Comparison of ENCODE assay signal across 1 cellular context in the genomic region with DNA sequence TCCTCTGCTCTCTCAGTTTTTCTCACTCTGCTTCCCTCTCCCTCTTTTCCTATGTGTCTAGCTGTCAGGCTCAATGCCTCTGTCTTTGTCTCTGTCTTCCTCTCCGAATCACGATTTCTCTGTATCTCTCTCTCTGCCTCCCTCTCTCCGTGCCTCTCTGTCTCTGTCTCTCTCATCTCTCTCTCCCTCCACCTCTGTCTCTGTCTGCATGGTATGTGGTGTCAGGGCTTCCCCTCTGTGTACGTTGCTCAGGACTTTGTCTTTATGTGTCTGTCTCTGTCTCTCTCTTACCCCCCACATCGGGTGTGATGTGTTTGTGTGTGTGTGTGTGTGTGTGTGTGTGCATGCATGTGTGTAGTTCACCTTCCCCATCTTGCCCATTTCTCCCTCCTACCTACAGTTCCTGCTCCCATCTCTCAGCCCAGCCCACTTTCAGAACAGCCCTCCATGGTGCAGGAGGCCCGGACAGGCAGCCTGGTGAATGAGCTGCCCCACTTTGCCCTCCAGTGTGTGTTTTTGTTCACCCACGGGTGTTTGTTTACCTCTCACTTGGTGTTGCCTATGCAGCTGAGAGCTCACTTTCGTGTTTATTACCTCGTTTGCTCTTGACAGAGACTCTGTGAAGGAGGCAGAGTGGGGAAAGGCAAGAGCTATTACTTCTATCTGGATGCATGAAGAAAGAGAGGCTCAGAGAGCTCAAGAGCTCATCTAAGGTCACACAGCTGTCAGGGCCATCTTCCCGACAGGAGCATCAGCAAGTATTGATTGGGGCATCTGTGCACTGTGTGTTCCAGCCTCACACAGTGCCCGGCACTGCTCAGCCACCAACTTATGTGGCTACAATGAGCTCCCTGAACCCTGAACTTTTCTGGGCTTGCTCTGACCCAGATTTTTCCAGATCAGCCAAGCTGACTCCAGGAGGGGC.
TF ChIP-seq lines count a peak whose summit lies in the region.

No MANE protein-coding gene starts in this region.

TF ChIP-seq in K562, 482 proteins besides CTCF, POLR2A, EP300 and RAD21:
- TF ChIP-seq TRIM24 (IDR thresholded peaks at IDR 0.05) (0 out of 4 replicates have a peak, but pooled peaks of 1 of the 2 experiments have one; percentile 7), NEUROD1 (IDR thresholded peaks at IDR 0.05; ENCODE audit: borderline replicate concordance, low read depth, low read length, partially characterized antibody) (no peak), GATAD2B (IDR thresholded peaks at IDR 0.05; ENCODE audit: borderline replicate concordance) (no peak), RBBP5 (IDR thresholded peaks at IDR 0.05; ENCODE audit: borderline replicate concordance, insufficient read depth, low read length, poor library complexity, severe bottlenecking) (no peak), ZNF197 (CRISPR knock-in tag; IDR thresholded peaks at IDR 0.05; ENCODE audit: low read depth) (no peak), ZNF146 (CRISPR knock-in tag; IDR thresholded peaks at IDR 0.05; ENCODE audit: unreplicated experiment) (no peak), MCM3 (IDR thresholded peaks at IDR 0.05) (peak; percentile 63; the same call in 1 of the 2 replicates), MCM7 (IDR thresholded peaks at IDR 0.05) (0 out of 4 replicates have a peak, but pooled peaks of 1 of the 2 experiments have one; percentile 70), ZNF311 (CRISPR knock-in tag; IDR thresholded peaks at IDR 0.05) (no peak), MIER1 (IDR thresholded peaks at IDR 0.05; ENCODE audit: low read depth) (no peak), PHB (CRISPR knock-in tag; IDR thresholded peaks at IDR 0.05) (no peak)
- TF ChIP-seq, protein P1, sequence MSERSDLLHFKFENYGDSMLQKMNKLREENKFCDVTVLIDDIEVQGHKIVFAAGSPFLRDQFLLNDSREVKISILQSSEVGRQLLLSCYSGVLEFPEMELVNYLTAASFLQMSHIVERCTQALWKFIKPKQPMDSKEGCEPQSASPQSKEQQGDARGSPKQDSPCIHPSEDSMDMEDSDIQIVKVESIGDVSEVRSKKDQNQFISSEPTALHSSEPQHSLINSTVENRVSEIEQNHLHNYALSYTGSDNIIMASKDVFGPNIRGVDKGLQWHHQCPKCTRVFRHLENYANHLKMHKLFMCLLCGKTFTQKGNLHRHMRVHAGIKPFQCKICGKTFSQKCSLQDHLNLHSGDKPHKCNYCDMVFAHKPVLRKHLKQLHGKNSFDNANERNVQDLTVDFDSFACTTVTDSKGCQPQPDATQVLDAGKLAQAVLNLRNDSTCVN (CRISPR knock-in tag; IDR thresholded peaks at IDR 0.05), result 0 out of 2 replicates have a peak, but pooled peaks have one; percentile 61
- TF ChIP-seq, protein P2, sequence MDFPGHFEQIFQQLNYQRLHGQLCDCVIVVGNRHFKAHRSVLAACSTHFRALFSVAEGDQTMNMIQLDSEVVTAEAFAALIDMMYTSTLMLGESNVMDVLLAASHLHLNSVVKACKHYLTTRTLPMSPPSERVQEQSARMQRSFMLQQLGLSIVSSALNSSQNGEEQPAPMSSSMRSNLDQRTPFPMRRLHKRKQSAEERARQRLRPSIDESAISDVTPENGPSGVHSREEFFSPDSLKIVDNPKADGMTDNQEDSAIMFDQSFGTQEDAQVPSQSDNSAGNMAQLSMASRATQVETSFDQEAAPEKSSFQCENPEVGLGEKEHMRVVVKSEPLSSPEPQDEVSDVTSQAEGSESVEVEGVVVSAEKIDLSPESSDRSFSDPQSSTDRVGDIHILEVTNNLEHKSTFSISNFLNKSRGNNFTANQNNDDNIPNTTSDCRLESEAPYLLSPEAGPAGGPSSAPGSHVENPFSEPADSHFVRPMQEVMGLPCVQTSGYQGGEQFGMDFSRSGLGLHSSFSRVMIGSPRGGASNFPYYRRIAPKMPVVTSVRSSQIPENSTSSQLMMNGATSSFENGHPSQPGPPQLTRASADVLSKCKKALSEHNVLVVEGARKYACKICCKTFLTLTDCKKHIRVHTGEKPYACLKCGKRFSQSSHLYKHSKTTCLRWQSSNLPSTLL (IDR thresholded peaks at IDR 0.05), result 0 out of 2 replicates have a peak, but pooled peaks have one; percentile 20
